ENCODE assay signal across 16 cellular contexts in genomic region chr17:78678220-78678554, GRCh38.
"Had no signal": no experiment of that assay in that cellular context is flagged by ENCODE, and none has a peak within 500 bp of the region (broad histone marks: within the 10 kb centered on the region; RNA-seq: fewer than 3 reads in every experiment).

No MANE protein-coding gene starts in this region.

- H3K4me1 Mint-ChIP-seq: activated B cell treated with CpG ODN at 0.5 μM for 24 hours had no signal

- DNase-seq: activated B cell treated with CpG ODN at 0.5 μM for 24 hours; activated CD4-positive, alpha-beta T cell treated with anti-CD3 and anti-CD28 coated beads for 4 hours; activated CD8-positive, alpha-beta memory T cell treated with anti-CD3 and anti-CD28 coated beads, Interleukin-2, amount 50 U/mL, for 4 hours; activated T-cell treated with anti-CD3 and anti-CD28 coated beads, Interleukin-2, amount 50 U/mL, for 72 hours; brain microvascular endothelial cell; effector CD8-positive, alpha-beta T cell; mesendoderm; natural killer cell; SK-N-SH; stimulated activated CD4-positive, alpha-beta T cell treated with anti-CD3 and anti-CD28 coated beads, Interleukin-2, amount 100 ng/mL, for 48 hours; stimulated activated naive CD8-positive, alpha-beta T cell treated with anti-CD3 and anti-CD28 coated beads, Interleukin-15, amount 100 ng/mL, for 72 hours; T-helper 9 cell had no signal

- H3K4me1 ChIP-seq: pancreas had no signal

- H3K9me3 ChIP-seq: esophagus muscularis mucosa, pancreas, SK-N-SH had no signal

- H3K27ac Mint-ChIP-seq: activated B cell treated with CpG ODN at 0.5 μM for 24 hours; activated T-cell treated with anti-CD3 and anti-CD28 coated beads, Interleukin-2, amount 50 U/mL, for 72 hours had no signal

- H3K27ac ChIP-seq: brain microvascular endothelial cell, coronary artery, esophagus muscularis mucosa, pancreas had no signal

- H3K4me3 Mint-ChIP-seq: activated B cell treated with CpG ODN at 0.5 μM for 24 hours; activated T-cell treated with anti-CD3 and anti-CD28 coated beads, Interleukin-2, amount 50 U/mL, for 72 hours; natural killer cell; stimulated activated naive CD8-positive, alpha-beta T cell treated with anti-CD3 and anti-CD28 coated beads, Interleukin-15, amount 100 ng/mL, for 72 hours had no signal

- H3K9me3 Mint-ChIP-seq: activated B cell treated with CpG ODN at 0.5 μM for 24 hours; activated T-cell treated with anti-CD3 and anti-CD28 coated beads, Interleukin-2, amount 50 U/mL, for 72 hours; central memory CD8-positive, alpha-beta T cell; natural killer cell; stimulated activated naive CD8-positive, alpha-beta T cell treated with anti-CD3 and anti-CD28 coated beads, Interleukin-15, amount 100 ng/mL, for 72 hours had no signal

- H3K27me3 ChIP-seq: brain microvascular endothelial cell, esophagus muscularis mucosa, pancreas had no signal

- H3K4me3 ChIP-seq: coronary artery, esophagus muscularis mucosa, pancreas had no signal

- ATAC-seq: natural killer cell; pancreas; stimulated activated naive CD8-positive, alpha-beta T cell treated with anti-CD3 and anti-CD28 coated beads, Interleukin-15, amount 100 ng/mL, for 72 hours had no signal

- H3K27me3 Mint-ChIP-seq: activated B cell treated with CpG ODN at 0.5 μM for 24 hours; central memory CD8-positive, alpha-beta T cell; stimulated activated naive CD8-positive, alpha-beta T cell treated with anti-CD3 and anti-CD28 coated beads, Interleukin-15, amount 100 ng/mL, for 72 hours had no signal
